Comparison of ENCODE assay signal across 8 cellular contexts in genomic region chr6:1609662-1610496, GRCh38. TPM values are rescaled to one million over a fixed set of nuclear protein-coding genes. Genes with fewer than 3 reads are reported as not detected.
DNase-seq lines count a peak whose midpoint lies in the region; ATAC-seq and TF ChIP-seq lines count a peak whose summit lies in the region.

FOXC1 (plus strand) TSS chr6:1609915; CDS start chr6:1610446, 531 bp downstream.

- peak within 1 kb of the TSS; percentile 75 to 98 (median 92) for H3K4me3 Mint-ChIP-seq in IgD-negative memory B cell
- H3K4me3 Mint-ChIP-seq in T-helper 2 cell treated with Interferon-gamma antibody and Interleukin-4, amounts not matched to agents 5 μg/mL and 100 μg/mL, for 36 hours = peak within 1 kb of the TSS; percentile 70

- peak; percentile 51 for DNase-seq in T-helper 2 cell treated with Interferon-gamma antibody and Interleukin-4, amounts not matched to agents 5 μg/mL and 100 μg/mL, for 36 hours (ENCODE audit: low spot score)
- DNase-seq in effector memory CD4-positive, alpha-beta T cell = no peak
- peak; percentile 82 for DNase-seq in lung (ENCODE audit: low spot score)
- peak; percentile 89 to 91 for DNase-seq in suprapubic skin (ENCODE audit: low spot score in 2 of 2)
- DNase-seq in superior temporal gyrus (ENCODE audit: extremely low spot score) = no peak

- H3K27me3 ChIP-seq in DOHH2 (ENCODE audit: control insufficient read depth, low read length) = peaks cover 56% of the 10 kb centered on the region
- H3K27me3 ChIP-seq in effector memory CD4-positive, alpha-beta T cell (replicated peaks; ENCODE audit: control insufficient read depth, insufficient read depth, low read length, poor library complexity, severe bottlenecking) = peaks cover 76% of the 10 kb centered on the region
- peaks cover 3% of the 10 kb centered on the region for H3K27me3 ChIP-seq in lung (ENCODE audit: control insufficient read depth, insufficient read depth)
- peaks cover 88% of the 10 kb centered on the region for H3K27me3 ChIP-seq in suprapubic skin

- peaks cover 54% of the 10 kb centered on the region for H3K27me3 Mint-ChIP-seq in IgD-negative memory B cell
- peaks cover 63% of the 10 kb centered on the region for H3K27me3 Mint-ChIP-seq in T-helper 2 cell treated with Interferon-gamma antibody and Interleukin-4, amounts not matched to agents 5 μg/mL and 100 μg/mL, for 36 hours (ENCODE audit: low read depth)

- H3K36me3 ChIP-seq in DOHH2 (ENCODE audit: control insufficient read depth, low read length) (no peaks in the 10 kb centered on the region), lung (ENCODE audit: control insufficient read depth in 2 of 2, insufficient read depth in 2 of 2, low read length in 2 of 2) (no peaks in the 10 kb centered on the region), suprapubic skin (no peaks in the 10 kb centered on the region)
- H3K36me3 ChIP-seq in effector memory CD4-positive, alpha-beta T cell (ENCODE audit: control insufficient read depth, insufficient read depth, low read length) = no peaks in the 10 kb centered on the region

- TF ChIP-seq CTCF in DOHH2 (IDR thresholded peaks at IDR 0.05; ENCODE audit: low read depth, low read length, poor library complexity, severe bottlenecking) (no peak), lung (IDR thresholded peaks at IDR 0.05; ENCODE audit: control extremely low read depth, extremely low read depth) (no peak), suprapubic skin (IDR thresholded peaks at IDR 0.05) (no peak)

- peak within 1 kb of the TSS; percentile 88 for H3K4me2 ChIP-seq in DOHH2 (ENCODE audit: low read length)

- no peaks in the 10 kb centered on the region; the same call in 1 of the 2 replicates for H4K20me1 ChIP-seq in DOHH2 (ENCODE audit: control insufficient read depth, insufficient read depth, low read depth, low read length)

- H3K4me3 ChIP-seq in DOHH2 (ENCODE audit: low read length) (peak within 1 kb of the TSS; percentile 75), lung (peak within 1 kb of the TSS; percentile 60), suprapubic skin (peak within 1 kb of the TSS; percentile 71)
- peak within 1 kb of the TSS; percentile 22 for H3K4me3 ChIP-seq in effector memory CD4-positive, alpha-beta T cell (ENCODE audit: insufficient read depth, low read depth, low read length, poor library complexity, severe bottlenecking)

- H3K9me2 ChIP-seq in DOHH2 (replicated peaks; ENCODE audit: control insufficient read depth, low read length) = no peaks in the 10 kb centered on the region

- peak in 1 of 2 donors; percentile 36 for TF ChIP-seq POLR2A in suprapubic skin (IDR thresholded peaks at IDR 0.05)

- H3K27ac ChIP-seq in DOHH2 (ENCODE audit: low read depth, low read length) = no peak within 1 kb of the TSS
- no peak within 1 kb of the TSS for H3K27ac ChIP-seq in effector memory CD4-positive, alpha-beta T cell (ENCODE audit: insufficient read depth, low read length, poor library complexity, severe bottlenecking)
- H3K27ac ChIP-seq in lung (ENCODE audit: low read depth in 1 of 2, low read length in 1 of 2) = peak within 1 kb of the TSS; percentile 79
- H3K27ac ChIP-seq in suprapubic skin = peak within 1 kb of the TSS; percentile 92

- H3K4me1 Mint-ChIP-seq in IgD-negative memory B cell = peaks cover 28 to 33% (median 32%) of the 10 kb centered on the region in 3 donors
- H3K4me1 Mint-ChIP-seq in T-helper 2 cell treated with Interferon-gamma antibody and Interleukin-4, amounts not matched to agents 5 μg/mL and 100 μg/mL, for 36 hours (ENCODE audit: low read depth) = peaks cover 21% of the 10 kb centered on the region

- no peaks in the 10 kb centered on the region for H3K36me3 Mint-ChIP-seq in IgD-negative memory B cell
- peaks cover 3% of the 10 kb centered on the region for H3K36me3 Mint-ChIP-seq in T-helper 2 cell treated with Interferon-gamma antibody and Interleukin-4, amounts not matched to agents 5 μg/mL and 100 μg/mL, for 36 hours (ENCODE audit: low read depth)

- ATAC-seq in GM19468 (IDR thresholded peaks at IDR 0.05; ENCODE audit: extremely low read depth, unreplicated experiment) (peak; percentile 16), lung (ENCODE audit: insufficient read depth, low FRiP score) (peak; percentile 89)

- H3K9me3 ChIP-seq in DOHH2 (ENCODE audit: control insufficient read depth, insufficient read depth, low read length) (no peaks in the 10 kb centered on the region), lung (ENCODE audit: control insufficient read depth in 2 of 2, insufficient read depth in 1 of 2, low read length in 1 of 2) (peaks cover 0 to 5% of the 10 kb centered on the region in 2 donors), suprapubic skin (no peaks in the 10 kb centered on the region)
- no peaks in the 10 kb centered on the region for H3K9me3 ChIP-seq in effector memory CD4-positive, alpha-beta T cell (ENCODE audit: control insufficient read depth, low read length)

- peaks cover 0 to 9% (median 0%) of the 10 kb centered on the region in 3 donors for H3K9me3 Mint-ChIP-seq in IgD-negative memory B cell
- H3K9me3 Mint-ChIP-seq in T-helper 2 cell treated with Interferon-gamma antibody and Interleukin-4, amounts not matched to agents 5 μg/mL and 100 μg/mL, for 36 hours = no peaks in the 10 kb centered on the region

- H3F3A ChIP-seq in DOHH2 (ENCODE audit: control insufficient read depth, insufficient read depth) = peaks cover 14% of the 10 kb centered on the region

- no peaks in the 10 kb centered on the region for H3K79me2 ChIP-seq in DOHH2 (ENCODE audit: control insufficient read depth, low read length)

- H3K4me1 ChIP-seq in DOHH2 (ENCODE audit: control insufficient read depth, low read length) (peaks cover 38% of the 10 kb centered on the region), lung (ENCODE audit: control insufficient read depth in 2 of 2, insufficient read depth in 2 of 2, low read length in 2 of 2) (peaks cover 7 to 31% of the 10 kb centered on the region in 2 donors), suprapubic skin (peaks cover 73% of the 10 kb centered on the region)
- peaks cover 56% of the 10 kb centered on the region for H3K4me1 ChIP-seq in effector memory CD4-positive, alpha-beta T cell (ENCODE audit: control insufficient read depth, insufficient read depth, low read length, poor library complexity, severe bottlenecking)

- peak within 1 kb of the TSS; percentile 92 to 98 (median 93) for H3K27ac Mint-ChIP-seq in IgD-negative memory B cell
- peak within 1 kb of the TSS; percentile 71 for H3K27ac Mint-ChIP-seq in T-helper 2 cell treated with Interferon-gamma antibody and Interleukin-4, amounts not matched to agents 5 μg/mL and 100 μg/mL, for 36 hours

- WGBS in lung, 2 donors = 0 to 1% methylated on average over 57 to 115 of the region's 115 CpGs
- under 1% methylated on average over 28 of the region's 115 CpGs for WGBS in suprapubic skin

- TF ChIP-seq EP300 in suprapubic skin (IDR thresholded peaks at IDR 0.05) = no peak

RNA-seq across cellular contexts. Expression of gene FOXC1, which starts in this region (rescaled TPM):
- polyA plus RNA-seq in IgD-negative memory B cell (not detected), lung (1 to 10 TPM; 1.4 to 2.2 TPM)
- total RNA-seq in lung (1 to 10 TPM; 2.7 to 6.2 TPM), suprapubic skin (10 to 100 TPM; 14.5 to 35.8 (median 21.4) TPM)

Comparison
In these comparisons a context has a peak if more than half of its experiments do, and no peak if none do; other contexts are left out.
1. H3K27ac ChIP-seq: peak in lung (2 of 2) and suprapubic skin (single experiment); none in DOHH2 (single experiment) and effector memory CD4-positive, alpha-beta T cell (single experiment).
2. H3K4me3 ChIP-seq: peak in every context shown above with its lines; median percentile 75 in DOHH2; 71 in suprapubic skin; 60 in lung; 22 in effector memory CD4-positive, alpha-beta T cell.
3. DNase-seq: peak in T-helper 2 cell treated with Interferon-gamma antibody and Interleukin-4, amounts not matched to agents 5 μg/mL and 100 μg/mL, for 36 hours (single experiment), lung (single experiment) and suprapubic skin (2 of 2); none in effector memory CD4-positive, alpha-beta T cell (0 of 3) and superior temporal gyrus (single experiment).